ENCODE assay signal across 1 cellular context in the genomic region with DNA sequence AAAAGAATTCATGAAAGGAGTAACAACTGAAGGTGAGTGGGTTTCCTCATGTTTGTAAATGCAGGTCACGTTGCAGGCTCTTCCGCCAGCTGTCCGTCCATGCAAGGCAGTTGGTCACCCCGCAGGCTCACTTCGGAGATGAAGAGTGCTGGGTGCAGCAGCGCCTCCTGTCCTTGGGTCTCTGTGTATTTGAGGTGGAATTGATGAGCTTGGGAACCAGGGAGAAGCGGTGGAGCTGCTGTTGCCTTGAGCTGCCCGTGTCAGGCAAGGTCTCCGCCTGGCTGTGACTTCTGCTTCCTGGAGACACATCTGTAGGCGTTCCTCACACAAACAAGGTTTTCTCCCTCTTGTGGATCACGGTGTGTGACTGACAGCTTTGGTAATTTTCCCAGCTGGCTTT.
TF ChIP-seq lines count a peak whose summit lies in the region.

No MANE protein-coding gene starts in this region.

TF ChIP-seq in IMR-90, 13 proteins besides CTCF, POLR2A, EP300 and RAD21:
- no peak for TF ChIP-seq NFE2L2 (IDR thresholded peaks at IDR 0.05; ENCODE audit: low read depth, low read length)
- TF ChIP-seq BHLHE40 (IDR thresholded peaks at IDR 0.05; ENCODE audit: low read depth, low read length): no peak
- TF ChIP-seq, protein P1, sequence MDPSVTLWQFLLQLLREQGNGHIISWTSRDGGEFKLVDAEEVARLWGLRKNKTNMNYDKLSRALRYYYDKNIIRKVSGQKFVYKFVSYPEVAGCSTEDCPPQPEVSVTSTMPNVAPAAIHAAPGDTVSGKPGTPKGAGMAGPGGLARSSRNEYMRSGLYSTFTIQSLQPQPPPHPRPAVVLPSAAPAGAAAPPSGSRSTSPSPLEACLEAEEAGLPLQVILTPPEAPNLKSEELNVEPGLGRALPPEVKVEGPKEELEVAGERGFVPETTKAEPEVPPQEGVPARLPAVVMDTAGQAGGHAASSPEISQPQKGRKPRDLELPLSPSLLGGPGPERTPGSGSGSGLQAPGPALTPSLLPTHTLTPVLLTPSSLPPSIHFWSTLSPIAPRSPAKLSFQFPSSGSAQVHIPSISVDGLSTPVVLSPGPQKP (IDR thresholded peaks at IDR 0.05; ENCODE audit: borderline replicate concordance, low read depth, low read length): no peak
- TF ChIP-seq, protein P2, sequence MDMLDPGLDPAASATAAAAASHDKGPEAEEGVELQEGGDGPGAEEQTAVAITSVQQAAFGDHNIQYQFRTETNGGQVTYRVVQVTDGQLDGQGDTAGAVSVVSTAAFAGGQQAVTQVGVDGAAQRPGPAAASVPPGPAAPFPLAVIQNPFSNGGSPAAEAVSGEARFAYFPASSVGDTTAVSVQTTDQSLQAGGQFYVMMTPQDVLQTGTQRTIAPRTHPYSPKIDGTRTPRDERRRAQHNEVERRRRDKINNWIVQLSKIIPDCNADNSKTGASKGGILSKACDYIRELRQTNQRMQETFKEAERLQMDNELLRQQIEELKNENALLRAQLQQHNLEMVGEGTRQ (IDR thresholded peaks at IDR 0.05; ENCODE audit: low read depth, low read length): no peak
- no peak for TF ChIP-seq MAZ (IDR thresholded peaks at IDR 0.05; ENCODE audit: borderline replicate concordance, low read depth, low read length)
- TF ChIP-seq MXI1 (IDR thresholded peaks at IDR 0.05; ENCODE audit: borderline replicate concordance, low read depth, low read length): no peak
- no peak for TF ChIP-seq FOS (IDR thresholded peaks at IDR 0.05; ENCODE audit: low read depth, low read length)
- TF ChIP-seq RCOR1 (IDR thresholded peaks at IDR 0.05; ENCODE audit: insufficient replicate concordance, low read length): no peak
- no peak for TF ChIP-seq SMC3 (IDR thresholded peaks at IDR 0.05; ENCODE audit: low read depth, low read length)
- TF ChIP-seq CEBPB (IDR thresholded peaks at IDR 0.05; ENCODE audit: low read depth, low read length): no peak
- TF ChIP-seq CHD1 (IDR thresholded peaks at IDR 0.05; ENCODE audit: low read depth, low read length): no peak
- TF ChIP-seq RFX5 (IDR thresholded peaks at IDR 0.05; ENCODE audit: low read depth, low read length): no peak
- no peak for TF ChIP-seq MAFK (IDR thresholded peaks at IDR 0.05; ENCODE audit: low read depth, low read length)
